In genomic region chr14:38971258-38971921, GRCh38 we compare ENCODE assay signal across 20 cellular contexts.
DNase-seq lines count a peak whose midpoint lies in the region; ATAC-seq, FAIRE-seq and TF ChIP-seq lines count a peak whose summit lies in the region.
"Had no signal": no experiment of that assay in that cellular context is flagged by ENCODE, and none has a peak within 500 bp of the region (broad histone marks: within the 10 kb centered on the region; RNA-seq: fewer than 3 reads in every experiment).

No MANE protein-coding gene starts in this region.

- H3K9me3 ChIP-seq in HepG2 (ENCODE audit: low read length) = no peaks in the 10 kb centered on the region
- H3K9me3 ChIP-seq in right lobe of liver = no peaks in the 10 kb centered on the region
- H3K9me3 ChIP-seq in endodermal cell (ENCODE audit: control insufficient read depth, low read length) = no peaks in the 10 kb centered on the region
- H3K9me3 ChIP-seq in Caco-2 = 0 out of 2 replicates have a peak, but pooled peaks cover 3% of the 10 kb centered on the region
- H3K9me3 ChIP-seq: BE2C had no signal

- no peaks in the 10 kb centered on the region; the same call in 1 of the 2 replicates for H3K4me1 ChIP-seq in HepG2 (ENCODE audit: insufficient read depth, low read length)
- no peaks in the 10 kb centered on the region for H3K4me1 ChIP-seq in right lobe of liver
- H3K4me1 ChIP-seq in endodermal cell (ENCODE audit: control insufficient read depth, insufficient read depth, low read length) = no peaks in the 10 kb centered on the region
- H3K4me1 ChIP-seq in Caco-2 = peaks cover 10% of the 10 kb centered on the region

- no peaks in the 10 kb centered on the region for H3K36me3 Mint-ChIP-seq in endodermal cell (ENCODE audit: low read depth)
- no peaks in the 10 kb centered on the region for H3K36me3 Mint-ChIP-seq in stimulated activated effector memory CD8-positive, alpha-beta T cell treated with anti-CD3 and anti-CD28 coated beads, Interleukin-12 subunit alpha, Interleukin-12 subunit beta, amount 100 ng/mL, for 72 hours
- H3K36me3 Mint-ChIP-seq in natural killer cell = no peaks in the 10 kb centered on the region
- H3K36me3 Mint-ChIP-seq in Caco-2 (ENCODE audit: insufficient read depth, unreplicated experiment) = no peaks in the 10 kb centered on the region

- TF ChIP-seq RAD21 in HepG2 (CRISPR knock-in tag; IDR thresholded peaks at IDR 0.05) = no peak

- H3K27ac Mint-ChIP-seq in endodermal cell = no peak overlapping the region
- H3K27ac Mint-ChIP-seq in stimulated activated effector memory CD8-positive, alpha-beta T cell treated with anti-CD3 and anti-CD28 coated beads, Interleukin-12 subunit alpha, Interleukin-12 subunit beta, amount 100 ng/mL, for 72 hours = no peak overlapping the region
- H3K27ac Mint-ChIP-seq in natural killer cell = no peak overlapping the region
- no peak overlapping the region for H3K27ac Mint-ChIP-seq in Caco-2 (ENCODE audit: unreplicated experiment)
- H3K27ac Mint-ChIP-seq: T-helper 1 cell treated with Interleukin-12 subunit alpha and Interleukin-12 subunit beta and Interleukin-4 antibody, amounts not matched to agents 30 μg/mL and 1 μg/mL, for 36 hours had no signal

- TF ChIP-seq EP300 in HepG2 (IDR thresholded peaks at IDR 0.05; ENCODE audit: low read depth in 2 of 2, low read length in 2 of 2) (no peak), HepG2 (CRISPR knock-in tag; IDR thresholded peaks at IDR 0.05; ENCODE audit: borderline replicate concordance) (no peak)

- H3K4me3 ChIP-seq in HepG2 (replicated peaks in 1 of 3; ENCODE audit: insufficient read depth in 1 of 3, low read depth in 2 of 3, low read length in 3 of 3) (no peak overlapping the region), right lobe of liver (no peak overlapping the region), endodermal cell (ENCODE audit: low read length) (no peak overlapping the region), Caco-2 (ENCODE audit: low read depth, low read length) (no peak overlapping the region)

- H4K20me1 ChIP-seq in HepG2 (ENCODE audit: insufficient read depth, low read length) = no peaks in the 10 kb centered on the region

- CTCF ChIA-PET in HepG2 (lab: Yijun Ruan, JAX; ENCODE audit: low intra/inter-chr PET ratio, low total read pairs) (no interaction called here), Caco-2 (lab: Charles Lee) (no interaction called here)

- no peaks in the 10 kb centered on the region for H3K27me3 Mint-ChIP-seq in endodermal cell (ENCODE audit: insufficient read depth)
- H3K27me3 Mint-ChIP-seq in natural killer cell (ENCODE audit: low read depth in 2 of 2) = peaks cover 2 to 6% of the 10 kb centered on the region in 2 donors
- H3K27me3 Mint-ChIP-seq in Caco-2 (ENCODE audit: insufficient read depth, unreplicated experiment) = no peaks in the 10 kb centered on the region

- POLR2A ChIA-PET in HepG2 (lab: Yijun Ruan, JAX) (no interaction called here), Caco-2 (lab: Charles Lee) (no interaction called here)

- no peaks in the 10 kb centered on the region for H3K79me2 ChIP-seq in HepG2 (ENCODE audit: insufficient read depth, low read length)

- H3K9me3 Mint-ChIP-seq in endodermal cell (peaks cover 6% of the 10 kb centered on the region), natural killer cell (peaks cover 0 to 2% of the 10 kb centered on the region in 2 donors), Caco-2 (ENCODE audit: unreplicated experiment) (no peaks in the 10 kb centered on the region)
- H3K9me3 Mint-ChIP-seq in stimulated activated effector memory CD8-positive, alpha-beta T cell treated with anti-CD3 and anti-CD28 coated beads, Interleukin-12 subunit alpha, Interleukin-12 subunit beta, amount 100 ng/mL, for 72 hours = peaks cover 2% of the 10 kb centered on the region
- H3K9me3 Mint-ChIP-seq: T-helper 1 cell treated with Interleukin-12 subunit alpha and Interleukin-12 subunit beta and Interleukin-4 antibody, amounts not matched to agents 30 μg/mL and 1 μg/mL, for 36 hours had no signal

- H3K27ac ChIP-seq in HepG2 (ENCODE audit: extremely low read length, insufficient read depth, low read length) (no peak overlapping the region), right lobe of liver (no peak overlapping the region), endodermal cell (ENCODE audit: low read depth, low read length) (no peak overlapping the region)

- H3K4me2 ChIP-seq in HepG2 (ENCODE audit: low read depth, low read length) = no peak overlapping the region

- 42% methylated on average over 9 of the region's 9 CpGs for WGBS in HepG2 (ENCODE audit: low lambda C conversion rate)
- WGBS in right lobe of liver (ENCODE audit: insufficient coverage, low coverage, low lambda C conversion rate, missing lambda C conversion rate) = 88% methylated on average over 7 of the region's 9 CpGs
- 92 to 94% methylated on average over 9 of the region's 9 CpGs for WGBS in endodermal cell (ENCODE audit: insufficient coverage in 1 of 2, insufficient read length in 1 of 2), 2 experiments

- no peaks in the 10 kb centered on the region for H3K4me1 Mint-ChIP-seq in endodermal cell
- H3K4me1 Mint-ChIP-seq in stimulated activated effector memory CD8-positive, alpha-beta T cell treated with anti-CD3 and anti-CD28 coated beads, Interleukin-12 subunit alpha, Interleukin-12 subunit beta, amount 100 ng/mL, for 72 hours = no peaks in the 10 kb centered on the region
- H3K4me1 Mint-ChIP-seq in natural killer cell = no peaks in the 10 kb centered on the region
- peaks cover 8% of the 10 kb centered on the region for H3K4me1 Mint-ChIP-seq in Caco-2 (ENCODE audit: low read depth, unreplicated experiment)

- H3K36me3 ChIP-seq in HepG2 (replicated peaks in 1 of 2; ENCODE audit: control insufficient read depth in 1 of 2, insufficient read depth in 2 of 2, low read length in 2 of 2) (no peaks in the 10 kb centered on the region), right lobe of liver (no peaks in the 10 kb centered on the region), endodermal cell (ENCODE audit: control insufficient read depth, insufficient read depth, low read length) (no peaks in the 10 kb centered on the region), Caco-2 (ENCODE audit: control insufficient read depth, insufficient read depth, low read length) (no peaks in the 10 kb centered on the region)
- H3K36me3 ChIP-seq: BE2C had no signal

- no peak for TF ChIP-seq CTCF in HepG2 (CRISPR knock-in tag; IDR thresholded peaks at IDR 0.05)
- no peak for TF ChIP-seq CTCF in right lobe of liver (IDR thresholded peaks at IDR 0.05)
- peak; percentile 28 for TF ChIP-seq CTCF in endodermal cell (conservative IDR thresholded peaks at IDR 0.05)
- no peak for TF ChIP-seq CTCF in natural killer cell (IDR thresholded peaks at IDR 0.05)
- no peak for TF ChIP-seq CTCF in Caco-2 (IDR thresholded peaks at IDR 0.05; ENCODE audit: insufficient read depth in 1 of 2, low read depth in 1 of 2, low read length in 1 of 2, severe bottlenecking in 1 of 2, unreplicated experiment in 1 of 2)

- H3K9ac ChIP-seq in HepG2 (ENCODE audit: insufficient read depth, low read depth, low read length) = no peak overlapping the region
- H3K9ac ChIP-seq in endodermal cell (ENCODE audit: extremely low read depth, low read length, poor library complexity, severe bottlenecking) = no peak overlapping the region

- FAIRE-seq in HepG2 (lab: Jason Lieb, UNC) = no peak
- FAIRE-seq: GM12891, RCC 7860 had no signal

- H3K4me3 Mint-ChIP-seq in endodermal cell (no peak overlapping the region), natural killer cell (no peak overlapping the region), Caco-2 (ENCODE audit: unreplicated experiment) (no peak overlapping the region)
- H3K4me3 Mint-ChIP-seq in stimulated activated effector memory CD8-positive, alpha-beta T cell treated with anti-CD3 and anti-CD28 coated beads, Interleukin-12 subunit alpha, Interleukin-12 subunit beta, amount 100 ng/mL, for 72 hours = no peak overlapping the region
- H3K4me3 Mint-ChIP-seq: T-helper 1 cell treated with Interleukin-12 subunit alpha and Interleukin-12 subunit beta and Interleukin-4 antibody, amounts not matched to agents 30 μg/mL and 1 μg/mL, for 36 hours had no signal

- H2AFZ ChIP-seq in HepG2 (ENCODE audit: low read length) = no peak overlapping the region

- TF ChIP-seq POLR2A in HepG2 (IDR thresholded peaks at IDR 0.05; ENCODE audit: insufficient read depth in 1 of 2, low read depth in 2 of 2, low read length in 2 of 2) (no peak), right lobe of liver (IDR thresholded peaks at IDR 0.05) (no peak)

- H3K27me3 ChIP-seq in HepG2 (ENCODE audit: control insufficient read depth in 1 of 2, insufficient read depth in 2 of 2, low read length in 2 of 2) (peaks cover 0 to 10% of the 10 kb centered on the region in 2 experiments; a peak in 1 of 5 replicates), right lobe of liver (no peaks in the 10 kb centered on the region), endodermal cell (ENCODE audit: control insufficient read depth, insufficient read depth, low read length, poor library complexity, severe bottlenecking) (no peaks in the 10 kb centered on the region), Caco-2 (replicated peaks; ENCODE audit: control insufficient read depth, insufficient read depth, low read length) (no peaks in the 10 kb centered on the region)
- H3K27me3 ChIP-seq: BE2C had no signal

- DNase-seq in HepG2 (ENCODE audit: low spot score) (no peak), right lobe of liver (no peak), NCI-H524 (lab: John Stamatoyannopoulos, UW) (peak; percentile 62 to 87), endodermal cell (peak; percentile 47), natural killer cell (no peak), Caco-2 (no peak)
- no peak for DNase-seq in stimulated activated effector memory CD8-positive, alpha-beta T cell treated with anti-CD3 and anti-CD28 coated beads, Interleukin-12 subunit alpha, Interleukin-12 subunit beta, amount 100 ng/mL, for 72 hours (ENCODE audit: low spot score in 2 of 2)
- DNase-seq: BE2C, DND-41, Karpas-422, MV-4-11, NCI-H1105 treated with DMSO at 0.1 percent for 48 hours, NCI-H2081 treated with DMSO at 0.1 percent for 48 hours, NCI-H345, NCI-H526 treated with DMSO at 0.1 percent for 48 hours, Right ventricle myocardium superior had no signal

- intact Hi-C loops in HepG2 (cut with micrococcal nuclease; ENCODE audit: unreplicated experiment) (loop anchor here (2.0 kb wide), 1 partner anchor 19 kb away; no protein-coding TSS in a partner anchor), right lobe of liver (cut with DNase I) (no loop called here), natural killer cell (cut with micrococcal nuclease) (no loop called here), Caco-2 (cut with micrococcal nuclease; ENCODE audit: unreplicated experiment) (no loop called here)

- in situ Hi-C loops in HepG2 (cut with HindIII; ENCODE audit: extremely low pct_ligation_motif_present, low pct_unique_long_range_greater_than_20kb) = no loop called here

- ATAC-seq in HepG2 = peak; percentile 83
- no peak for ATAC-seq in right lobe of liver
- peak; percentile 24 for ATAC-seq in stimulated activated effector memory CD8-positive, alpha-beta T cell treated with anti-CD3 and anti-CD28 coated beads, Interleukin-12 subunit alpha, Interleukin-12 subunit beta, amount 100 ng/mL, for 72 hours
- ATAC-seq in natural killer cell = no peak
- ATAC-seq in GM21576 (IDR thresholded peaks at IDR 0.05; ENCODE audit: unreplicated experiment) = no peak

- no TSS peak for BruUV-seq in HepG2 (replicated peaks; lab: Mats Ljungman, UMichigan)
- BruUV-seq in Caco-2 (replicated peaks; lab: Mats Ljungman, UMichigan) = no TSS peak

TF ChIP-seq in HepG2, 621 proteins besides CTCF, POLR2A, EP300 and RAD21 (continues in another document):
- TF ChIP-seq ZFP41 (CRISPR knock-in tag; IDR thresholded peaks at IDR 0.05; ENCODE audit: borderline replicate concordance) = 0 out of 2 replicates have a peak, but pooled peaks have one; percentile 66

Comparison
In these comparisons a context has a peak if more than half of its experiments do, and no peak if none do; other contexts are left out.
1. ATAC-seq: peak in HepG2 (single experiment) and stimulated activated effector memory CD8-positive, alpha-beta T cell treated with anti-CD3 and anti-CD28 coated beads, Interleukin-12 subunit alpha, Interleukin-12 subunit beta, amount 100 ng/mL, for 72 hours (single experiment); none in right lobe of liver (0 of 4), natural killer cell (0 of 3) and GM21576 (single experiment).
2. DNase-seq: peak in NCI-H524 (2 of 2) and endodermal cell (single experiment); none in HepG2 (single experiment), right lobe of liver (0 of 3), stimulated activated effector memory CD8-positive, alpha-beta T cell treated with anti-CD3 and anti-CD28 coated beads, Interleukin-12 subunit alpha, Interleukin-12 subunit beta, amount 100 ng/mL, for 72 hours (0 of 2), natural killer cell (single experiment) and Caco-2 (0 of 2).